In the genomic region with DNA sequence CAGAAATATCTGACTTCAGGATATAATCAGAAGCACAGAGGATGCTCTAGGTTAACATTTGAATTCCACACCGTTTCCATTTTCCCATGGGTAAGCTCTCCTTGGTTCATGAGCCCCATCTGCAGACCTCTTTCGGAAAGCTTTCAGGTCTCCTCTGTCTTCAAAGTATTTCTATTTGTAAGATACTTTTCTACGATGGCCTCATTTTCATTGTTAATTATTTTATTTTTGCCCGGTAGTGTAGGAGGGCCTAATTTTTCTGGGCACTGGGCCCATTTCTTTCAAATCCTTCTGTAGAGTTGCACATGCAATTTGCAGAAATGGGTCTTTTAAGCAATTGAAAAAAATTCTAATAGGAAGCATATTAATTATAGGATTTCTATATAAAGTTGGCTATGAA, we compare ENCODE assay signal across 20 cellular contexts. TPM values are rescaled to one million over a fixed set of nuclear protein-coding genes. Genes with fewer than 3 reads are reported as not detected.
DNase-seq lines count a peak whose midpoint lies in the region; ATAC-seq and TF ChIP-seq lines count a peak whose summit lies in the region.
"Had no signal": no experiment of that assay in that cellular context is flagged by ENCODE, and none has a peak within 500 bp of the region (broad histone marks: within the 10 kb centered on the region; RNA-seq: fewer than 3 reads in every experiment).

No MANE protein-coding gene starts in this region.

- no peak overlapping the region for H4K5ac ChIP-seq in IMR-90 (ENCODE audit: low read depth, low read length)

- no peak overlapping the region for H3K4me2 ChIP-seq in IMR-90 (ENCODE audit: low read depth, low read length)
- H3K4me2 ChIP-seq: KMS-11 had no signal

- no CpG with 5 or more reads among the region's 4 CpGs for WGBS in IMR-90 (ENCODE audit: extremely low coverage in 2 of 2, insufficient read length in 1 of 2), 2 experiments

- no peak overlapping the region for H3K23ac ChIP-seq in IMR-90 (ENCODE audit: low read depth, low read length)

- no peaks in the 10 kb centered on the region for H3K27me3 ChIP-seq in IMR-90 (ENCODE audit: control insufficient read depth, insufficient read depth, low read length)
- H3K27me3 ChIP-seq: cardiac muscle cell, left lung had no signal

- H4K8ac ChIP-seq in IMR-90 (ENCODE audit: low read depth in 2 of 2, low read length in 2 of 2), result no peak overlapping the region; a peak in 1 of 4 replicates

- H3K18ac ChIP-seq in IMR-90 (ENCODE audit: low read depth, low read length), result no peak overlapping the region

- 0 out of 2 replicates have a peak, but pooled peaks cover 2% of the 10 kb centered on the region for H3K4me1 ChIP-seq in IMR-90 (ENCODE audit: control insufficient read depth, insufficient read depth, low read length)
- H3K4me1 ChIP-seq: left lung had no signal

- dilution Hi-C loops in IMR-90 (cut with HindIII; ENCODE audit: low sequenced_read_pairs, unreplicated experiment), result no loop called here

- H4K20me1 ChIP-seq in IMR-90 (ENCODE audit: insufficient read depth, low read length), result no peaks in the 10 kb centered on the region

- no peak overlapping the region for H2AFZ ChIP-seq in IMR-90 (replicated peaks; ENCODE audit: low read length, poor library complexity)

- no peak overlapping the region for H2BK120ac ChIP-seq in IMR-90 (ENCODE audit: low read depth, low read length)

- no peak overlapping the region for H2AK5ac ChIP-seq in IMR-90 (ENCODE audit: low read depth, low read length)

- in situ Hi-C loops in IMR-90 (cut with MboI; ENCODE audit: low sequenced_read_pairs), result no loop called here

- no peak overlapping the region for H3K56ac ChIP-seq in IMR-90 (ENCODE audit: extremely low read depth, insufficient read depth, low read length)

- no TSS peak for BruUV-seq in IMR-90 (replicated peaks; lab: Mats Ljungman, UMichigan)

- ATAC-seq in IMR-90 (ENCODE audit: low read depth), result peak; percentile 27; the same call in 1 of the 2 replicates
- no peak for ATAC-seq in left colon
- ATAC-seq: activated T-cell treated with anti-CD3 and anti-CD28 coated beads, Interleukin-2, amount 50 U/mL, for 4 hours; left lung had no signal

- H3K4me3 ChIP-seq in IMR-90 (ENCODE audit: insufficient read depth, low read depth, low read length), result no peak overlapping the region
- H3K4me3 ChIP-seq: cardiac muscle cell, left lung, SK-N-MC had no signal

- no peaks in the 10 kb centered on the region for H3K9me1 ChIP-seq in IMR-90 (ENCODE audit: insufficient read depth, low read length)

- peak; percentile 13 for DNase-seq in COLO829 (ENCODE audit: low spot score)
- DNase-seq in IMR-90, result peak; percentile 1
- peak; percentile 5 for DNase-seq in fibroblast of the conjunctiva (ENCODE audit: low read depth)
- no peak for DNase-seq in stimulated activated CD4-positive, alpha-beta T cell treated with anti-CD3 and anti-CD28 coated beads, Interleukin-4, amount 100 ng/mL, for 1 hour
- DNase-seq in cardiac septum (ENCODE audit: low spot score), result no peak
- no peak for DNase-seq in GM10248 (ENCODE audit: extremely low spot score)
- no peak for DNase-seq in left colon
- DNase-seq: activated CD4-positive, alpha-beta T cell treated with anti-CD3 and anti-CD28 coated beads for 48 hours; activated T-cell treated with anti-CD3 and anti-CD28 coated beads, Interleukin-2, amount 50 U/mL, for 4 hours; CD4-positive, alpha-beta T cell; DMS153; left lung; naive B cell; NCI-H187 treated with DMSO at 0.1 percent for 48 hours; nucleus accumbens; T-helper 2 cell had no signal

- CTCF ChIA-PET in IMR-90 (lab: Yijun Ruan, JAX) (interaction anchor here (0.5 kb wide), 1 partner anchor 8 kb away, joined by 3 read pairs; no protein-coding TSS in a partner anchor), GM10248 (lab: Yijun Ruan, JAX) (interaction anchor here (1.1 to 1.6 kb wide), 2 partner anchors 10 kb away, joined by 6 to 7 read pairs; no protein-coding TSS in a partner anchor)

- POLR2A ChIA-PET in IMR-90 (lab: Charles Lee; ENCODE audit: unreplicated experiment) (no interaction called here), GM10248 (lab: Yijun Ruan, JAX) (interaction anchor here (0.7 kb wide), 1 partner anchor 1348 kb away, joined by 5 read pairs; no protein-coding TSS in a partner anchor)

- H3K4ac ChIP-seq in IMR-90 (ENCODE audit: low read depth, low read length), result no peak overlapping the region

- TF ChIP-seq RAD21 in IMR-90 (IDR thresholded peaks at IDR 0.05; ENCODE audit: low read length), result no peak

- H3K14ac ChIP-seq in IMR-90 (replicated peaks; ENCODE audit: low read depth, low read length), result no peak overlapping the region

- no peak overlapping the region for H2BK20ac ChIP-seq in IMR-90 (ENCODE audit: low read depth, low read length)

- TF ChIP-seq CTCF in IMR-90 (conservative IDR thresholded peaks at IDR 0.05; ENCODE audit: low read depth, low read length) (no peak), VCaP (conservative IDR thresholded peaks at IDR 0.05) (no peak), GM10248 (IDR thresholded peaks at IDR 0.05; ENCODE audit: control extremely low read depth, extremely low read depth, low read depth, missing control alignments) (no peak)

- no peak overlapping the region for H4K91ac ChIP-seq in IMR-90 (ENCODE audit: insufficient read depth, low read depth, low read length)

- no peak overlapping the region for H2AK9ac ChIP-seq in IMR-90 (replicated peaks; ENCODE audit: low read depth, low read length, poor library complexity)

- H3K9me3 ChIP-seq in IMR-90 (ENCODE audit: control insufficient read depth, insufficient read depth, low read length), result no peaks in the 10 kb centered on the region
- H3K9me3 ChIP-seq: left lung had no signal

- TF ChIP-seq POLR2A in IMR-90 (IDR thresholded peaks at IDR 0.05; ENCODE audit: low read depth, low read length), result no peak

- H3K27ac ChIP-seq in IMR-90 (ENCODE audit: insufficient read depth, low read length) (no peak overlapping the region), VCaP (0 out of 2 replicates have a peak overlapping the region, but pooled peaks have one; percentile 0)
- H3K27ac ChIP-seq: cardiac muscle cell, KMS-11, left lung had no signal

- peaks cover 10% of the 10 kb centered on the region for H3K36me3 ChIP-seq in IMR-90 (ENCODE audit: control insufficient read depth, insufficient read depth, low read length)

- no peak overlapping the region for H3K9ac ChIP-seq in IMR-90 (ENCODE audit: low read depth, low read length)
- H3K9ac ChIP-seq: KMS-11 had no signal

- intact Hi-C loops in IMR-90 (cut with micrococcal nuclease) (loop anchor here (5.0 kb wide), 3 partner anchors 35 to 330 kb away; no protein-coding TSS in a partner anchor), cardiac septum (cut with DNase I) (no loop called here), left colon (cut with DNase I, micrococcal nuclease) (no loop called here)

- H3K79me1 ChIP-seq in IMR-90 (ENCODE audit: low read depth in 1 of 2, low read length in 2 of 2), result peaks cover 6 to 8% of the 10 kb centered on the region in 2 experiments; a peak in 3 of 4 replicates

- no peak overlapping the region for H2BK5ac ChIP-seq in IMR-90 (ENCODE audit: low read depth, low read length, poor library complexity, severe bottlenecking)

- no peak overlapping the region for H2BK15ac ChIP-seq in IMR-90 (ENCODE audit: low read depth, low read length)

TF ChIP-seq in IMR-90, 13 proteins besides CTCF, POLR2A, EP300 and RAD21:
- TF ChIP-seq FOS (IDR thresholded peaks at IDR 0.05; ENCODE audit: low read depth, low read length), result no peak
- no peak for TF ChIP-seq BHLHE40 (IDR thresholded peaks at IDR 0.05; ENCODE audit: low read depth, low read length)
- TF ChIP-seq CEBPB (IDR thresholded peaks at IDR 0.05; ENCODE audit: low read depth, low read length), result no peak
- TF ChIP-seq MAZ (IDR thresholded peaks at IDR 0.05; ENCODE audit: borderline replicate concordance, low read depth, low read length), result no peak
- no peak for TF ChIP-seq SMC3 (IDR thresholded peaks at IDR 0.05; ENCODE audit: low read depth, low read length)
- TF ChIP-seq CHD1 (IDR thresholded peaks at IDR 0.05; ENCODE audit: low read depth, low read length), result no peak
- no peak for TF ChIP-seq MAFK (IDR thresholded peaks at IDR 0.05; ENCODE audit: low read depth, low read length)
- no peak for TF ChIP-seq RFX5 (IDR thresholded peaks at IDR 0.05; ENCODE audit: low read depth, low read length)
- no peak for TF ChIP-seq NFE2L2 (IDR thresholded peaks at IDR 0.05; ENCODE audit: low read depth, low read length)
- no peak for TF ChIP-seq ELK1 (IDR thresholded peaks at IDR 0.05; ENCODE audit: borderline replicate concordance, low read depth, low read length)
- no peak for TF ChIP-seq MXI1 (IDR thresholded peaks at IDR 0.05; ENCODE audit: borderline replicate concordance, low read depth, low read length)
- TF ChIP-seq USF2 (IDR thresholded peaks at IDR 0.05; ENCODE audit: low read depth, low read length), result no peak
- no peak for TF ChIP-seq RCOR1 (IDR thresholded peaks at IDR 0.05; ENCODE audit: insufficient replicate concordance, low read length)

RNA-seq across cellular contexts. Expression of gene LRPPRC, which starts 53.8 kb away (rescaled TPM):
- total RNA-seq in IMR-90 (2012; rRNA removed) (36.0 and 59.7 TPM in 2 replicates), cardiac septum (70.3 TPM), left colon (100 to 1,000 TPM in 1 of 2 donors, 10 to 100 TPM in 1; 98.8 to 110 TPM)
- polyA plus RNA-seq in IMR-90 (2012; rRNA removed), result 23.2 and 30.4 TPM in 2 replicates
- 5.0 and 9.9 TPM in 2 replicates for polyA plus RNA-seq in IMR-90 (2012; cell fraction: cytosol; rRNA removed)
- 6.8 and 41.1 TPM in 2 replicates for polyA plus RNA-seq in IMR-90 (2012; cell fraction: nucleus; rRNA removed; ENCODE audit: low replicate concordance)

Comparison
In these comparisons a context has a peak if more than half of its experiments do, and no peak if none do; other contexts are left out.
1. DNase-seq: peak in COLO829 (single experiment), IMR-90 (single experiment) and fibroblast of the conjunctiva (single experiment); none in stimulated activated CD4-positive, alpha-beta T cell treated with anti-CD3 and anti-CD28 coated beads, Interleukin-4, amount 100 ng/mL, for 1 hour (single experiment), cardiac septum (single experiment), GM10248 (single experiment) and left colon (0 of 2).